Comparison of ENCODE assay signal across 21 cellular contexts in the genomic region with DNA sequence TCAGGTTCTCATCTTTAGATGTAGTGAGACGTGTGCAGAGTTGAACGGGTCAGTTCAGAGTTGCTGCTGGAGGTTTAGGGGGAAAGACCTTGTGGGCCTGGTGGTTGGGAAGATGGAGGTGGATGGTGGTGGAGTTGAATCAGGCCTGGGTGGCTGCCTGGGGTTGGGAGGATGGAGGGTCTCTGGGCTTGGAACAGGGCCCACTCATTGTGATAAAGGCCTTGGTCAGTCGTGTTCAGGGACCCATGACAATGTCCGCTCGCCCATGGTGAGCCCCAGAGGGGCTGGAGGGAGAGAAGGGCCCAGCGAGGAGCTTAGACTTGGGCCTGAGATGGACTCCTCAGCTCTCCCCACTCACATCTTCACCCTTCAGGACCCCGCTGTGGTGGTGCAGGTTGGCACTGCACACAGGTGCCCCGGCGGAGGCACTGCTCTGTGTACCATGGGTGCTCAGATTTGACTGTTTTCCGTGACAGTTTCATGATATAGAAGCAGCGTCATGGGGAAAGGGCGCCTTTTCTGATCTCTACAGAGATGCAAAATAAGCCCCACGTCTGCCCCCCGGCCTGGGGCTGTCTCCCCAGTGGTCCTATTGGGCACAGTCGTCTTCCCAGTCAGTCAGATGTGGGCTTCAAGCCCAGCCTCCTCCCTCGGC. TPM values are rescaled to one million over a fixed set of nuclear protein-coding genes. Genes with fewer than 3 reads are reported as not detected.
DNase-seq lines count a peak whose midpoint lies in the region; ATAC-seq and TF ChIP-seq lines count a peak whose summit lies in the region.
"Had no signal": no experiment of that assay in that cellular context is flagged by ENCODE, and none has a peak within 500 bp of the region (broad histone marks: within the 10 kb centered on the region; RNA-seq: fewer than 3 reads in every experiment).

No MANE protein-coding gene starts in this region.

- H3K9me3 ChIP-seq in endodermal cell (ENCODE audit: control insufficient read depth, low read length) (no peaks in the 10 kb centered on the region), osteoblast (ENCODE audit: low read depth, low read length) (no peaks in the 10 kb centered on the region)
- H3K9me3 ChIP-seq in CD8-positive, alpha-beta T cell (ENCODE audit: low read length): no peaks in the 10 kb centered on the region
- H3K9me3 ChIP-seq: A549, Caco-2 had no signal

- no peaks in the 10 kb centered on the region for H3K27me3 Mint-ChIP-seq in activated naive CD8-positive, alpha-beta T cell treated with anti-CD3 and anti-CD28 coated beads, Interleukin-2, amount 10 ng/mL, durations not matched to agents 7 days and 5 days
- H3K27me3 Mint-ChIP-seq in activated naive CD8-positive, alpha-beta T cell treated with anti-CD3 and anti-CD28 coated beads, Interleukin-2, amount 50 U/mL, for 24 hours: peaks cover 2% of the 10 kb centered on the region
- no peaks in the 10 kb centered on the region for H3K27me3 Mint-ChIP-seq in endodermal cell (ENCODE audit: insufficient read depth)
- peaks cover 7% of the 10 kb centered on the region for H3K27me3 Mint-ChIP-seq in CD8-positive, alpha-beta T cell (ENCODE audit: low read depth)

- H2AFZ ChIP-seq in osteoblast (ENCODE audit: low read length): no peak overlapping the region
- H2AFZ ChIP-seq: GM23248 had no signal

- no peak overlapping the region for H3K4me2 ChIP-seq in osteoblast (ENCODE audit: insufficient read depth, low read length)
- H3K4me2 ChIP-seq: A549; BLaER1 treated with 17β-estradiol and CSF1 and Interleukin-3, amounts not matched to agents 10 nM and 100 nM; KMS-11 had no signal

- no peak overlapping the region for H3K9ac ChIP-seq in endodermal cell (ENCODE audit: extremely low read depth, low read length, poor library complexity, severe bottlenecking)
- H3K9ac ChIP-seq: BLaER1 treated with 17β-estradiol and CSF1 and Interleukin-3, amounts not matched to agents 10 nM and 100 nM; GM23248; KMS-11 had no signal

- H3K27me3 ChIP-seq in endodermal cell (ENCODE audit: control insufficient read depth, insufficient read depth, low read length, poor library complexity, severe bottlenecking): no peaks in the 10 kb centered on the region
- H3K27me3 ChIP-seq in osteoblast (ENCODE audit: insufficient read depth, low read length): no peaks in the 10 kb centered on the region
- no peaks in the 10 kb centered on the region for H3K27me3 ChIP-seq in CD8-positive, alpha-beta T cell (ENCODE audit: insufficient read depth, low read length)
- H3K27me3 ChIP-seq: BLaER1 treated with 17β-estradiol and CSF1 and Interleukin-3, amounts not matched to agents 10 nM and 100 nM had no signal

- 88 to 91% methylated on average over 12 to 16 of the region's 16 CpGs for WGBS in endodermal cell (ENCODE audit: insufficient coverage in 1 of 2, insufficient read length in 1 of 2), 2 experiments

- H3K9me3 Mint-ChIP-seq in activated naive CD8-positive, alpha-beta T cell treated with anti-CD3 and anti-CD28 coated beads, Interleukin-2, amount 10 ng/mL, durations not matched to agents 7 days and 5 days: no peaks in the 10 kb centered on the region
- no peaks in the 10 kb centered on the region for H3K9me3 Mint-ChIP-seq in activated naive CD8-positive, alpha-beta T cell treated with anti-CD3 and anti-CD28 coated beads, Interleukin-2, amount 50 U/mL, for 24 hours
- peaks cover 1% of the 10 kb centered on the region for H3K9me3 Mint-ChIP-seq in endodermal cell
- H3K9me3 Mint-ChIP-seq in CD8-positive, alpha-beta T cell: no peaks in the 10 kb centered on the region

- no peaks in the 10 kb centered on the region for H3K4me1 ChIP-seq in endodermal cell (ENCODE audit: control insufficient read depth, insufficient read depth, low read length)
- no peaks in the 10 kb centered on the region for H3K4me1 ChIP-seq in osteoblast (ENCODE audit: insufficient read depth, low read length)
- no peaks in the 10 kb centered on the region for H3K4me1 ChIP-seq in CD8-positive, alpha-beta T cell (ENCODE audit: insufficient read depth, low read length)
- H3K4me1 ChIP-seq: A549, Caco-2 had no signal

- TF ChIP-seq CTCF in endodermal cell (conservative IDR thresholded peaks at IDR 0.05) (no peak), osteoblast (IDR thresholded peaks at IDR 0.05; ENCODE audit: extremely low read depth, low read depth, low read length) (no peak)
- no peak for TF ChIP-seq CTCF in CD8-positive, alpha-beta T cell (IDR thresholded peaks at IDR 0.05)

- H3K27ac ChIP-seq in endodermal cell (ENCODE audit: low read depth, low read length) (no peak overlapping the region), osteoblast (ENCODE audit: low read depth, low read length) (no peak overlapping the region)
- no peak overlapping the region for H3K27ac ChIP-seq in CD8-positive, alpha-beta T cell (ENCODE audit: low read depth, low read length)
- H3K27ac ChIP-seq: A549; BLaER1 treated with 17β-estradiol and CSF1 and Interleukin-3, amounts not matched to agents 10 nM and 100 nM; GM23248; KMS-11 had no signal

- no peak overlapping the region for H3K27ac Mint-ChIP-seq in activated naive CD8-positive, alpha-beta T cell treated with anti-CD3 and anti-CD28 coated beads, Interleukin-2, amount 10 ng/mL, durations not matched to agents 7 days and 5 days
- no peak overlapping the region for H3K27ac Mint-ChIP-seq in activated naive CD8-positive, alpha-beta T cell treated with anti-CD3 and anti-CD28 coated beads, Interleukin-2, amount 50 U/mL, for 24 hours
- H3K27ac Mint-ChIP-seq in endodermal cell: no peak overlapping the region
- no peak overlapping the region for H3K27ac Mint-ChIP-seq in CD8-positive, alpha-beta T cell
- H3K27ac Mint-ChIP-seq: CD4-positive, alpha-beta memory T cell; IgD-negative memory B cell had no signal

- intact Hi-C loops in CD8-positive, alpha-beta T cell (cut with DNase I, micrococcal nuclease): no loop called here

- POLR2A ChIA-PET in activated naive CD8-positive, alpha-beta T cell treated with anti-CD3 and anti-CD28 coated beads, Interleukin-2, amount 10 ng/mL, durations not matched to agents 7 days and 5 days (lab: Charles Lee): no interaction called here
- POLR2A ChIA-PET in CD8-positive, alpha-beta T cell (lab: Charles Lee): no interaction called here

- ATAC-seq in activated naive CD8-positive, alpha-beta T cell treated with anti-CD3 and anti-CD28 coated beads, Interleukin-2, amount 10 ng/mL, durations not matched to agents 7 days and 5 days (ENCODE audit: low read depth): no peak
- no peak for ATAC-seq in activated naive CD8-positive, alpha-beta T cell treated with anti-CD3 and anti-CD28 coated beads, Interleukin-2, amount 50 U/mL, for 24 hours
- no peak for ATAC-seq in HG03354 (IDR thresholded peaks at IDR 0.05; ENCODE audit: poor library complexity, severe bottlenecking, unreplicated experiment)
- no peak for ATAC-seq in CD8-positive, alpha-beta T cell
- ATAC-seq: A549 had no signal

- H3K4me1 Mint-ChIP-seq in activated naive CD8-positive, alpha-beta T cell treated with anti-CD3 and anti-CD28 coated beads, Interleukin-2, amount 10 ng/mL, durations not matched to agents 7 days and 5 days: no peaks in the 10 kb centered on the region
- H3K4me1 Mint-ChIP-seq in activated naive CD8-positive, alpha-beta T cell treated with anti-CD3 and anti-CD28 coated beads, Interleukin-2, amount 50 U/mL, for 24 hours: no peaks in the 10 kb centered on the region
- H3K4me1 Mint-ChIP-seq in endodermal cell: peaks cover 4% of the 10 kb centered on the region
- no peaks in the 10 kb centered on the region for H3K4me1 Mint-ChIP-seq in CD8-positive, alpha-beta T cell (ENCODE audit: low read depth)
- H3K4me1 Mint-ChIP-seq: CD4-positive, alpha-beta memory T cell; IgD-negative memory B cell had no signal

- no peak overlapping the region for H3K4me3 Mint-ChIP-seq in activated naive CD8-positive, alpha-beta T cell treated with anti-CD3 and anti-CD28 coated beads, Interleukin-2, amount 10 ng/mL, durations not matched to agents 7 days and 5 days
- H3K4me3 Mint-ChIP-seq in activated naive CD8-positive, alpha-beta T cell treated with anti-CD3 and anti-CD28 coated beads, Interleukin-2, amount 50 U/mL, for 24 hours: no peak overlapping the region
- H3K4me3 Mint-ChIP-seq in endodermal cell: no peak overlapping the region
- H3K4me3 Mint-ChIP-seq in CD8-positive, alpha-beta T cell: no peak overlapping the region
- H3K4me3 Mint-ChIP-seq: CD4-positive, alpha-beta memory T cell; IgD-negative memory B cell had no signal

- no peaks in the 10 kb centered on the region for H3K79me2 ChIP-seq in osteoblast (ENCODE audit: insufficient read depth, low read length)

- CTCF ChIA-PET in CD8-positive, alpha-beta T cell (lab: Charles Lee): no interaction called here

- no peaks in the 10 kb centered on the region for H3K36me3 Mint-ChIP-seq in activated naive CD8-positive, alpha-beta T cell treated with anti-CD3 and anti-CD28 coated beads, Interleukin-2, amount 10 ng/mL, durations not matched to agents 7 days and 5 days
- H3K36me3 Mint-ChIP-seq in activated naive CD8-positive, alpha-beta T cell treated with anti-CD3 and anti-CD28 coated beads, Interleukin-2, amount 50 U/mL, for 24 hours (ENCODE audit: low read depth): no peaks in the 10 kb centered on the region
- peaks cover 21% of the 10 kb centered on the region for H3K36me3 Mint-ChIP-seq in endodermal cell (ENCODE audit: low read depth)
- no peaks in the 10 kb centered on the region for H3K36me3 Mint-ChIP-seq in CD8-positive, alpha-beta T cell

- H3K4me3 ChIP-seq in endodermal cell (ENCODE audit: low read length) (no peak overlapping the region), osteoblast (ENCODE audit: insufficient read depth, low read length) (no peak overlapping the region)
- H3K4me3 ChIP-seq in CD8-positive, alpha-beta T cell (ENCODE audit: low read depth, low read length): no peak overlapping the region
- H3K4me3 ChIP-seq: A549; BLaER1 treated with 17β-estradiol and CSF1 and Interleukin-3, amounts not matched to agents 10 nM and 100 nM; GM23248 had no signal

- H4K20me1 ChIP-seq in osteoblast (ENCODE audit: insufficient read depth, low read length): no peaks in the 10 kb centered on the region
- H4K20me1 ChIP-seq: BLaER1 treated with 17β-estradiol and CSF1 and Interleukin-3, amounts not matched to agents 10 nM and 100 nM had no signal

- DNase-seq in activated naive CD8-positive, alpha-beta T cell treated with anti-CD3 and anti-CD28 coated beads, Interleukin-2, amount 10 ng/mL, durations not matched to agents 7 days and 5 days: peak; percentile 15
- no peak for DNase-seq in activated naive CD8-positive, alpha-beta T cell treated with anti-CD3 and anti-CD28 coated beads, Interleukin-2, amount 50 U/mL, for 24 hours
- DNase-seq in endodermal cell: peak; percentile 30
- peak; percentile 34 for DNase-seq in osteoblast (ENCODE audit: insufficient read length, low spot score, missing footprints)
- DNase-seq in germinal center (ENCODE audit: low spot score): no peak
- no peak for DNase-seq in CD8-positive, alpha-beta T cell
- DNase-seq: AML-193; CD4-positive, alpha-beta memory T cell; GM23248; HCEC 1CT; MM.1S; NCI-H2029 treated with DMSO at 0.1 percent for 48 hours; NCI-H69; RPMI8226; SHP77 had no signal

- no peaks in the 10 kb centered on the region for H3K36me3 ChIP-seq in endodermal cell (ENCODE audit: control insufficient read depth, insufficient read depth, low read length)
- no peaks in the 10 kb centered on the region for H3K36me3 ChIP-seq in osteoblast (ENCODE audit: insufficient read depth, low read length)
- H3K36me3 ChIP-seq in CD8-positive, alpha-beta T cell (ENCODE audit: insufficient read depth, low read length): no peaks in the 10 kb centered on the region
- H3K36me3 ChIP-seq: BLaER1 treated with 17β-estradiol and CSF1 and Interleukin-3, amounts not matched to agents 10 nM and 100 nM had no signal

RNA-seq across cellular contexts. Expression of gene DISP3, which starts 39.2 kb away (rescaled TPM):
- total RNA-seq in activated naive CD8-positive, alpha-beta T cell treated with anti-CD3 and anti-CD28 coated beads, Interleukin-2, amount 10 ng/mL, durations not matched to agents 7 days and 5 days: under 1 TPM; 0.44 to 0.60 TPM
- total RNA-seq in endodermal cell: 10 to 100 TPM in 1 of 2 donors, 1 to 10 TPM in 1; 9.6 to 11.6 TPM
- polyA plus RNA-seq in endodermal cell (2013, experiment 1 of 2): 31.3 TPM
- polyA plus RNA-seq in endodermal cell (2013, experiment 2 of 2): 26.0 TPM
- under 0.01 TPM in 2 replicates for total RNA-seq in osteoblast
- under 1 TPM; 0.28 to 0.57 TPM for total RNA-seq in CD8-positive, alpha-beta T cell
- total RNA-seq: GM23248 had no signal
- polyA plus RNA-seq: GM23248, IgD-negative memory B cell had no signal

Comparison
In these comparisons a context has a peak if more than half of its experiments do, and no peak if none do; other contexts are left out.
1. DNase-seq: peak in activated naive CD8-positive, alpha-beta T cell treated with anti-CD3 and anti-CD28 coated beads, Interleukin-2, amount 10 ng/mL, durations not matched to agents 7 days and 5 days (single experiment), endodermal cell (single experiment) and osteoblast (single experiment); none in activated naive CD8-positive, alpha-beta T cell treated with anti-CD3 and anti-CD28 coated beads, Interleukin-2, amount 50 U/mL, for 24 hours (single experiment), germinal center (single experiment) and CD8-positive, alpha-beta T cell (0 of 7).
2. RNA of gene DISP3, which starts 39.2 kb away (total RNA-seq): 9.6 to 11.6 TPM in endodermal cell; 0.44 to 0.60 TPM in activated naive CD8-positive, alpha-beta T cell treated with anti-CD3 and anti-CD28 coated beads, Interleukin-2, amount 10 ng/mL, durations not matched to agents 7 days and 5 days, 0.28 to 0.57 TPM in CD8-positive, alpha-beta T cell and under 0.01 TPM in osteoblast; every median in the first group is over 4 times any median in the second.